ENCODE assay signal across 8 cellular contexts in the genomic region with DNA sequence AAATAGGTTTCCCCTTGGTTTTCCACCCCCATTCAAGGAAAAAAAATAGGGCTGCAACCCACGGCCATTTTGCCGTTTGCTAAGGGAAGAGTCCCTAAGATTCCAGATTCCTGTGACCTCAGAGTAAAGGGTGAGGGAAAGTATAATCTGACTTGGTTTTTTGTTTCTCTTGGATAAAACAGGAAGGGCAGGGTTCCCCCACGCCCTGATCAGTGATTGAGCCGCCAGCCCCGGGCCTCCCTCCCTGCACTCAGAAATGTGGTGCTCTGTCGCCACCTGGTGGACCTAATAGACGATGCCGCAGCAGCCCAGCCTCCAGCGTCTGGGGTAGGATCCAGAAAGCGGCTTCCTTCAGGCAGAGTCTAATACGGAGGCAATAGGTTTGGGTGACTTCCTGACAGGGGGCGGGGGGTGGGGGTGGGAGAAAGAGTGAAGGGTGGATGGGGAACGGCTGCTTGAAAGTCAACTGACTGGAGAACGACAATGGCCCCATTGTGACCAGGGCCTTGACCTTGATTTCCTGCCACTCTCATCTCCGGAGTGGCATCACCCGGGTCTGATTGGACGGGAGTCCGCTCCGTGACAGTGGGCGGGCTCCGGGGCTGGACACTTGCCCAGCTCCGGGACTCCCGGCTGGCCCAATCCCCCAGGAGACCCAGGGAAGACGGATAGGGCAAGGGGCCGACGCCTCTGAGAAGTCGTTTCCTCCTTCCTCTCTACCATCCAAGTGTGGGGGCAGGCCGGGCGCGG.
DNase-seq lines count a peak whose midpoint lies in the region; ATAC-seq and TF ChIP-seq lines count a peak whose summit lies in the region.

No MANE protein-coding gene starts in this region.

- TF ChIP-seq CTCF in GM12875 (IDR thresholded peaks at IDR 0.05; ENCODE audit: borderline replicate concordance, insufficient read depth, low read depth, low read length) = peak; percentile 82

- DNase-seq in NCI-H128 (lab: John Stamatoyannopoulos, UW; ENCODE audit: unreplicated experiment) (peak; percentile 50), amygdala (lab: John Stamatoyannopoulos, UW) (peak; percentile 51 to 99 (median 89)), hepatic stellate cell (ENCODE audit: low spot score) (peak; percentile 93), retina (peak; percentile 89), GF-D8 (lab: John Stamatoyannopoulos, UW) (no peak)

- peak; percentile 93 for ATAC-seq in HG02763 (IDR thresholded peaks at IDR 0.05; ENCODE audit: unreplicated experiment)

- no peak overlapping the region for H3K27ac Mint-ChIP-seq in T-helper 1 cell treated with Interleukin-12 subunit alpha and Interleukin-12 subunit beta and Interleukin-4 antibody, amounts not matched to agents 30 μg/mL and 1 μg/mL, for 36 hours

- H3K27me3 Mint-ChIP-seq in T-helper 1 cell treated with Interleukin-12 subunit alpha and Interleukin-12 subunit beta and Interleukin-4 antibody, amounts not matched to agents 30 μg/mL and 1 μg/mL, for 36 hours (ENCODE audit: low read depth) = peaks cover 6% of the 10 kb centered on the region

- H3K4me3 ChIP-seq in GM12875 (ENCODE audit: low read depth, low read length) = peak overlapping the region; percentile 50

- peaks cover 5% of the 10 kb centered on the region for H3K4me1 Mint-ChIP-seq in T-helper 1 cell treated with Interleukin-12 subunit alpha and Interleukin-12 subunit beta and Interleukin-4 antibody, amounts not matched to agents 30 μg/mL and 1 μg/mL, for 36 hours (ENCODE audit: low read depth)

- H3K36me3 Mint-ChIP-seq in T-helper 1 cell treated with Interleukin-12 subunit alpha and Interleukin-12 subunit beta and Interleukin-4 antibody, amounts not matched to agents 30 μg/mL and 1 μg/mL, for 36 hours (ENCODE audit: low read depth) = no peaks in the 10 kb centered on the region

- no peaks in the 10 kb centered on the region for H3K9me3 Mint-ChIP-seq in T-helper 1 cell treated with Interleukin-12 subunit alpha and Interleukin-12 subunit beta and Interleukin-4 antibody, amounts not matched to agents 30 μg/mL and 1 μg/mL, for 36 hours

- H3K4me3 Mint-ChIP-seq in T-helper 1 cell treated with Interleukin-12 subunit alpha and Interleukin-12 subunit beta and Interleukin-4 antibody, amounts not matched to agents 30 μg/mL and 1 μg/mL, for 36 hours = peak overlapping the region; percentile 40
